ENCODE assay signal across 14 cellular contexts in genomic region chr12:109718390-109718789, GRCh38. TPM values are rescaled to one million over a fixed set of nuclear protein-coding genes. Genes with fewer than 3 reads are reported as not detected.
A peak's percentile ranks its signal among the peaks of the same experiment; 100 is the strongest.
DNase-seq lines count a peak whose midpoint lies in the region; ATAC-seq and TF ChIP-seq lines count a peak whose summit lies in the region.
"Had no signal": no experiment of that assay in that cellular context is flagged by ENCODE, and none has a peak within 500 bp of the region (broad histone marks: within the 10 kb centered on the region; RNA-seq: fewer than 3 reads in every experiment).

No MANE protein-coding gene starts in this region.

- H3K36me3 ChIP-seq in cardiac muscle cell: no peaks in the 10 kb centered on the region
- no peaks in the 10 kb centered on the region for H3K36me3 ChIP-seq in NT2/D1 (ENCODE audit: insufficient read depth, insufficient read length, low read length)
- H3K36me3 ChIP-seq in tibial nerve: no peaks in the 10 kb centered on the region
- H3K36me3 ChIP-seq: left ventricle myocardium inferior, ovary had no signal

- no peak overlapping the region for H3K4me3 Mint-ChIP-seq in T-cell

- H3K4me1 ChIP-seq in cardiac muscle cell (ENCODE audit: low read depth) (peaks cover 67% of the 10 kb centered on the region), NT2/D1 (ENCODE audit: insufficient read depth, insufficient read length) (peaks cover 37% of the 10 kb centered on the region), tibial nerve (peaks cover 0 to 91% (median 26%) of the 10 kb centered on the region in 4 donors)

- intact Hi-C loops in left cardiac atrium (cut with DNase I): loop anchor here (10.0 kb wide), 3 partner anchors 56 to 194 kb away; no protein-coding TSS in a partner anchor

- 8 to 11% methylated on average over 18 to 31 of the region's 33 CpGs for WGBS in tibial nerve, 2 donors

- peak in 1 of 2 donors; percentile 19 for TF ChIP-seq EP300 in tibial nerve (IDR thresholded peaks at IDR 0.05)

- peaks cover 15 to 34% of the 10 kb centered on the region in 2 donors for H3K27me3 Mint-ChIP-seq in T-cell

- H3K27ac Mint-ChIP-seq in T-cell: no peak overlapping the region
- H3K27ac Mint-ChIP-seq: activated T-helper 2 cell treated with anti-CD3 and anti-CD28 coated beads, Interferon-gamma antibody, Interleukin-2, Interleukin-4, amounts not matched to agents 10 μg/mL and 5 μg/mL and 100 μg/mL, durations not matched to agents 14 hours and 24 hours and 36 hours had no signal

- no peak for TF ChIP-seq CTCF in cardiac muscle cell (IDR thresholded peaks at IDR 0.05; ENCODE audit: low read depth, low read length)
- no peak for TF ChIP-seq CTCF in tibial nerve (IDR thresholded peaks at IDR 0.05)

- H3K4me3 ChIP-seq in cardiac muscle cell (peak overlapping the region; percentile 4), NT2/D1 (ENCODE audit: insufficient read length, low read depth) (no peak overlapping the region), iPS-18c (ENCODE audit: insufficient read depth, low read depth, low read length) (peak overlapping the region; percentile 15; the same call in 1 of the 2 replicates), tibial nerve (peak overlapping the region in 1 of 4 donors; percentile 16)
- H3K4me3 ChIP-seq: left ventricle myocardium inferior, ovary had no signal

- H3K9me3 ChIP-seq in cardiac muscle cell (ENCODE audit: low read depth) (no peaks in the 10 kb centered on the region), NT2/D1 (ENCODE audit: insufficient read depth, low read length) (no peaks in the 10 kb centered on the region), iPS-18c (ENCODE audit: control insufficient read depth, insufficient read depth, low read length) (no peaks in the 10 kb centered on the region), tibial nerve (no peaks in the 10 kb centered on the region)
- H3K9me3 ChIP-seq: left ventricle myocardium inferior, ovary had no signal

- in situ Hi-C loops in KBM-7 (cut with MboI; ENCODE audit: low pct_unique_long_range_greater_than_20kb, low sequenced_read_pairs): no loop called here

- H3K9ac ChIP-seq in NT2/D1 (ENCODE audit: insufficient read length, low read depth): no peak overlapping the region

- no peaks in the 10 kb centered on the region for H3K36me3 Mint-ChIP-seq in T-cell

- POLR2A ChIA-PET in T-cell (lab: Charles Lee): no interaction called here

- CTCF ChIA-PET in T-cell (lab: Charles Lee): interaction anchor here (0.6 to 0.7 kb wide), 2 partner anchors 367 to 387 kb away, joined by 3 read pairs; no protein-coding TSS in a partner anchor

- DNase-seq in cardiac muscle cell (ENCODE audit: low read depth in 1 of 2, low spot score in 1 of 2): peak in 1 of 2 donors; percentile 47
- no peak for DNase-seq in left cardiac atrium
- peak; percentile 66 for DNase-seq in NT2/D1 (ENCODE audit: low read depth, low spot score)
- no peak for DNase-seq in tibial nerve (ENCODE audit: low spot score in 2 of 2)
- no peak for DNase-seq in KBM-7
- no peak for DNase-seq in T-helper 9 cell
- DNase-seq in T-cell: no peak
- DNase-seq: cerebellar nuclear complex, Kasumi-1, left ventricle myocardium inferior, SW 1271 had no signal

- H3K9me3 Mint-ChIP-seq in T-cell: no peaks in the 10 kb centered on the region
- H3K9me3 Mint-ChIP-seq: activated T-helper 2 cell treated with anti-CD3 and anti-CD28 coated beads, Interferon-gamma antibody, Interleukin-2, Interleukin-4, amounts not matched to agents 10 μg/mL and 5 μg/mL and 100 μg/mL, durations not matched to agents 14 hours and 24 hours and 36 hours had no signal

- H3K4me1 Mint-ChIP-seq in T-cell: peaks cover 0 to 2% (median 0%) of the 10 kb centered on the region in 3 donors

- no peak overlapping the region for H3K27ac ChIP-seq in cardiac muscle cell
- H3K27ac ChIP-seq in tibial nerve: peak overlapping the region; percentile 45 to 87 (median 68)

- no peaks in the 10 kb centered on the region for H3K27me3 ChIP-seq in cardiac muscle cell
- peaks cover 5% of the 10 kb centered on the region for H3K27me3 ChIP-seq in NT2/D1 (ENCODE audit: insufficient read depth, insufficient read length)
- H3K27me3 ChIP-seq in tibial nerve: peaks cover 0 to 25% of the 10 kb centered on the region in 2 donors
- H3K27me3 ChIP-seq: ovary had no signal

- ATAC-seq in left cardiac atrium (no peak), T-cell (replicated peaks in 1 of 4) (no peak)

- TF ChIP-seq POLR2A in tibial nerve (IDR thresholded peaks at IDR 0.05): no peak

RNA-seq across cellular contexts. Expression of gene FAM222A, which starts 4.8 kb away (rescaled TPM):
- total RNA-seq in cardiac muscle cell: 35.5 and 42.9 TPM in 2 replicates
- polyA plus RNA-seq in cardiac muscle cell: 25.4 and 42.1 TPM in 2 replicates
- 10 to 100 TPM; 14.5 to 21.8 TPM for total RNA-seq in left cardiac atrium
- total RNA-seq in tibial nerve: 1 to 10 TPM; 1.3 to 3.3 (median 1.9) TPM
- 1 to 10 TPM in 4 of 5 donors, under 1 TPM in 1; 0.95 to 4.2 (median 1.6) TPM for total RNA-seq in T-cell
